In the genomic region with DNA sequence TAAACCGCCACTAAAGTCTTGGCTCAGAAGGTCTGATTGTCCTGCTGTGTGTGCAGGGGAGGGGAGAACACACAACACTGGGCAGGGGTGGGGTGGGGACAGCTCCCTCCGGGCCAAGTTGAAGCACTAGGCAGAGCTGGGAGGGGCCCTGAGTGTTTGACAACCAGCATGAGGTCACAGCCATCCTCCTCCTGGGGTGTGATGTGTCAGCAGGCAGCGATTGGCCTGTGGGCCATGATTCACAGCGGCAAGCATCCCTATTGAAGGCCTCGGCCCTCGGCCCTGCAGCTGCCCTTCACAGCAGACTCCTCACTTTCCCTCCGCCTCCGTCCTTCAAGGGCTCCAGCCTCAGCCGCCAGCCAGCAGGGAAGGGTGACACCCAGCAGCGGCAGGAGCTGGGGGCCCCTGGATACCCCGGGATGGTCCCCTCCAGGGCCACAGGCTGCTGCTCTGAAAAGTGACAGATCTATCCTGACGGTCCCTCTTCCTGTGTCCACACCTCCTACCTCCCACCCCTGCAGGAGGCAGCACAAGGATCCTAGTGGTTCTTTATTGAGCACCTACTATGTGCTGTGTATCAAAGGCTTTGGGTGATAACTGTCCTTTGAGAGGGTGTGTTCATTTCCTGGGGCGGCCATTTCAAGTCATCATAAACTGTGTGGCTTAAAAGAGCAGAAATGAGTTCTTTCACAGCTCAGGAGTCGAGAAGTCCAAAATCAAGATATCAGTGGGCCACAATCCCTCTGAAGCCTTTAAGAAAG, we compare ENCODE assay signal across 8 cellular contexts.
DNase-seq lines count a peak whose midpoint lies in the region; ATAC-seq and TF ChIP-seq lines count a peak whose summit lies in the region.

No MANE protein-coding gene starts in this region.

- peak overlapping the region; percentile 70 for H3K4me2 ChIP-seq in PC-3 (ENCODE audit: low read length)

- POLR2A ChIA-PET in PC-3 (lab: Charles Lee; ENCODE audit: unreplicated experiment): no interaction called here

- peak overlapping the region; percentile 54 for H2AFZ ChIP-seq in PC-3 (ENCODE audit: low read length)

- no peak overlapping the region for H3K27ac ChIP-seq in PC-3 (ENCODE audit: low read length)

- no peaks in the 10 kb centered on the region for H3K36me3 ChIP-seq in H7 (replicated peaks; ENCODE audit: control insufficient read depth, insufficient read depth, low read length)
- H3K36me3 ChIP-seq in PC-3 (ENCODE audit: low read depth, low read length): no peaks in the 10 kb centered on the region

- DNase-seq in H7 (peak; percentile 75), PC-3 (peak; percentile 90), fibroblast of mammary gland (ENCODE audit: low read depth) (peak; percentile 93), skeletal muscle cell (ENCODE audit: low read depth) (peak; percentile 81), NAMALWA (ENCODE audit: low spot score) (no peak), left lobe of liver (ENCODE audit: low spot score) (no peak)
- DNase-seq in activated naive CD4-positive, alpha-beta T cell treated with Interleukin-2 at 50 U/mL for 16 hours: no peak

- TF ChIP-seq CTCF in PC-3 (conservative IDR thresholded peaks at IDR 0.05; ENCODE audit: low read depth, low read length): no peak
- no peak for TF ChIP-seq CTCF in fibroblast of mammary gland (conservative IDR thresholded peaks at IDR 0.05; ENCODE audit: control insufficient read depth, insufficient read depth, low read depth, low read length)

- peaks cover 25% of the 10 kb centered on the region for H3K4me1 ChIP-seq in PC-3 (ENCODE audit: insufficient read depth, low read length)

- H3K9me2 ChIP-seq in PC-3 (replicated peaks; ENCODE audit: low read length): no peaks in the 10 kb centered on the region

- H3K4me3 ChIP-seq in H7 (ENCODE audit: insufficient read depth, low read depth, low read length) (no peak overlapping the region), PC-3 (ENCODE audit: low read length) (no peak overlapping the region), fibroblast of mammary gland (ENCODE audit: control insufficient read depth, low read depth, low read length) (no peak overlapping the region), skeletal muscle cell (ENCODE audit: low read depth, low read length) (no peak overlapping the region)

- no peaks in the 10 kb centered on the region for H4K20me1 ChIP-seq in PC-3 (ENCODE audit: low read length)

- H3K79me2 ChIP-seq in PC-3 (ENCODE audit: low read length): no peaks in the 10 kb centered on the region

- CTCF ChIA-PET in PC-3 (lab: Charles Lee): interaction anchor here (0.6 kb wide), 1 partner anchor 115 kb away, joined by 3 read pairs; no protein-coding TSS in a partner anchor

- H3K9me3 ChIP-seq in PC-3 (ENCODE audit: low read length): no peaks in the 10 kb centered on the region

- no TSS peak for BruUV-seq in PC-3 (replicated peaks; lab: Mats Ljungman, UMichigan)

- intact Hi-C loops in PC-3 (cut with micrococcal nuclease): loop anchor here (5.0 to 10.0 kb wide), 2 partner anchors 181 to 348 kb away; partner anchors contain the start of genes GPR157 and SPSB1

- H3F3A ChIP-seq in PC-3 (ENCODE audit: low read length, unreplicated experiment): no peaks in the 10 kb centered on the region

- ATAC-seq in PC-3 (peak; percentile 94), left lobe of liver (no peak), HG02970 (IDR thresholded peaks at IDR 0.05; ENCODE audit: low FRiP score, unreplicated experiment) (no peak)

- no peaks in the 10 kb centered on the region for H3K27me3 ChIP-seq in H7 (ENCODE audit: control insufficient read depth, insufficient read depth, low read length)
- H3K27me3 ChIP-seq in PC-3 (ENCODE audit: low read length): no peaks in the 10 kb centered on the region

- no peak overlapping the region for H3K9ac ChIP-seq in PC-3 (ENCODE audit: low read length)

Comparison
In these comparisons a context has a peak if more than half of its experiments do, and no peak if none do; other contexts are left out.
1. DNase-seq: peak in H7 (single experiment), PC-3 (single experiment), fibroblast of mammary gland (single experiment) and skeletal muscle cell (single experiment); none in NAMALWA (single experiment), left lobe of liver (single experiment) and activated naive CD4-positive, alpha-beta T cell treated with Interleukin-2 at 50 U/mL for 16 hours (single experiment).